ENCODE assay signal across 15 cellular contexts in genomic region chr1:85153149-85153891, GRCh38. TPM values are rescaled to one million over a fixed set of nuclear protein-coding genes. Genes with fewer than 3 reads are reported as not detected.
DNase-seq lines count a peak whose midpoint lies in the region; ATAC-seq and TF ChIP-seq lines count a peak whose summit lies in the region.
"Had no signal": no experiment of that assay in that cellular context is flagged by ENCODE, and none has a peak within 500 bp of the region (broad histone marks: within the 10 kb centered on the region; RNA-seq: fewer than 3 reads in every experiment).

No MANE protein-coding gene starts in this region.

- peaks cover 0 to 3% of the 10 kb centered on the region in 2 donors for H3K4me1 ChIP-seq in left lung
- H3K4me1 ChIP-seq: adrenal gland, upper lobe of left lung had no signal

- H3K9me3 ChIP-seq in left lung = no peaks in the 10 kb centered on the region
- H3K9me3 ChIP-seq: adrenal gland, upper lobe of left lung had no signal

- intact Hi-C loops in activated CD4-positive, alpha-beta T cell treated with anti-CD3 and anti-CD28 coated beads, Interleukin-2, amount 10 ng/mL, durations not matched to agents 24 days and 14 days (cut with micrococcal nuclease) = no loop called here
- intact Hi-C loops in left lung (cut with DNase I) = no loop called here

- H3K36me3 Mint-ChIP-seq in activated CD4-positive, alpha-beta T cell treated with anti-CD3 and anti-CD28 coated beads, Interleukin-2, amount 10 ng/mL, durations not matched to agents 24 days and 14 days (ENCODE audit: low read depth) = no peaks in the 10 kb centered on the region

- H3K9me3 Mint-ChIP-seq in activated CD4-positive, alpha-beta T cell treated with anti-CD3 and anti-CD28 coated beads, Interleukin-2, amount 10 ng/mL, durations not matched to agents 24 days and 14 days = no peaks in the 10 kb centered on the region
- H3K9me3 Mint-ChIP-seq: T-helper 1 cell treated with Interleukin-12 subunit alpha and Interleukin-12 subunit beta and Interleukin-4 antibody, amounts not matched to agents 30 μg/mL and 1 μg/mL, for 36 hours had no signal

- peaks cover 22% of the 10 kb centered on the region for H3K4me1 Mint-ChIP-seq in activated CD4-positive, alpha-beta T cell treated with anti-CD3 and anti-CD28 coated beads, Interleukin-2, amount 10 ng/mL, durations not matched to agents 24 days and 14 days

- H3K27ac ChIP-seq in left lung = no peak overlapping the region
- H3K27ac ChIP-seq: dorsolateral prefrontal cortex, upper lobe of left lung had no signal

- H3K27ac Mint-ChIP-seq in activated CD4-positive, alpha-beta T cell treated with anti-CD3 and anti-CD28 coated beads, Interleukin-2, amount 10 ng/mL, durations not matched to agents 24 days and 14 days = no peak overlapping the region
- H3K27ac Mint-ChIP-seq: T-helper 1 cell treated with Interleukin-12 subunit alpha and Interleukin-12 subunit beta and Interleukin-4 antibody, amounts not matched to agents 30 μg/mL and 1 μg/mL, for 36 hours had no signal

- DNase-seq in activated CD4-positive, alpha-beta T cell treated with anti-CD3 and anti-CD28 coated beads, Interleukin-2, amount 10 ng/mL, durations not matched to agents 24 days and 14 days = peak; percentile 62
- no peak for DNase-seq in activated CD4-positive, alpha-beta T cell treated with anti-CD3 and anti-CD28 coated beads, Interleukin-2, amount 50 U/mL, for 1 hour
- DNase-seq in left lung (no peak), occipital lobe (lab: John Stamatoyannopoulos, UW) (no peak)
- DNase-seq in stimulated activated CD4-positive, alpha-beta T cell treated with anti-CD3 and anti-CD28 coated beads, Interleukin-4, amount 100 ng/mL, for 24 hours = no peak
- no peak for DNase-seq in stimulated activated CD4-positive, alpha-beta T cell treated with anti-CD3 and anti-CD28 coated beads, Interleukin-15, amount 100 ng/mL, for 24 hours
- DNase-seq: DMS153, dorsolateral prefrontal cortex, foreskin fibroblast, NCI-H1930, upper lobe of left lung had no signal

- H3K27me3 Mint-ChIP-seq in activated CD4-positive, alpha-beta T cell treated with anti-CD3 and anti-CD28 coated beads, Interleukin-2, amount 10 ng/mL, durations not matched to agents 24 days and 14 days = no peaks in the 10 kb centered on the region

- H3K27me3 ChIP-seq in left lung = no peaks in the 10 kb centered on the region
- H3K27me3 ChIP-seq: adrenal gland, upper lobe of left lung had no signal

- H3K4me3 ChIP-seq in left lung = no peak overlapping the region
- H3K4me3 ChIP-seq: adrenal gland, dorsolateral prefrontal cortex, upper lobe of left lung had no signal

- ATAC-seq in GM21515 (IDR thresholded peaks at IDR 0.05; ENCODE audit: unreplicated experiment) (peak; percentile 61), HG03095 (IDR thresholded peaks at IDR 0.05; ENCODE audit: unreplicated experiment) (peak; percentile 67), left lung (peak; percentile 36)

- H3K36me3 ChIP-seq in left lung = no peaks in the 10 kb centered on the region
- H3K36me3 ChIP-seq: adrenal gland, upper lobe of left lung had no signal

- H3K4me3 Mint-ChIP-seq in activated CD4-positive, alpha-beta T cell treated with anti-CD3 and anti-CD28 coated beads, Interleukin-2, amount 10 ng/mL, durations not matched to agents 24 days and 14 days = no peak overlapping the region
- H3K4me3 Mint-ChIP-seq: T-helper 1 cell treated with Interleukin-12 subunit alpha and Interleukin-12 subunit beta and Interleukin-4 antibody, amounts not matched to agents 30 μg/mL and 1 μg/mL, for 36 hours had no signal

- TF ChIP-seq CTCF in left lung (IDR thresholded peaks at IDR 0.05) = no peak

RNA-seq across cellular contexts. Expression of gene SYDE2, which starts 47.5 kb away (rescaled TPM):
- total RNA-seq in activated CD4-positive, alpha-beta T cell treated with anti-CD3 and anti-CD28 coated beads, Interleukin-2, amount 10 ng/mL, durations not matched to agents 24 days and 14 days = 1.2 and 1.4 TPM in 2 replicates
- total RNA-seq in left lung (10 to 100 TPM; 12.8 to 18.2 TPM), occipital lobe (2.3 TPM)
